Comparison of ENCODE assay signal across 32 cellular contexts in genomic region chr5:65066787-65067506, GRCh38.
A peak's percentile ranks its signal among the peaks of the same experiment; 100 is the strongest.
DNase-seq lines count a peak whose midpoint lies in the region; ATAC-seq, FAIRE-seq and TF ChIP-seq lines count a peak whose summit lies in the region.
"Had no signal": no experiment of that assay in that cellular context is flagged by ENCODE, and none has a peak within 500 bp of the region (broad histone marks: within the 10 kb centered on the region; RNA-seq: fewer than 3 reads in every experiment).

No MANE protein-coding gene starts in this region.

- no peak overlapping the region for H3K4me2 ChIP-seq in H1 (ENCODE audit: insufficient read depth in 1 of 2, low read depth in 2 of 2, low read length in 2 of 2)
- H3K4me2 ChIP-seq: KMS-11 had no signal

- peak overlapping the region; percentile 46; the same call in 1 of the 2 replicates for H2AFZ ChIP-seq in H1 (ENCODE audit: low read length)

- CTCF ChIA-PET in H1 (lab: Charles Lee; ENCODE audit: partially characterized antibody), result interaction anchor here (0.7 to 2.0 kb wide), 5 partner anchors 9 to 417 kb away, joined by 3 to 5 read pairs (median 4); no protein-coding TSS in a partner anchor

- H3K4me3 ChIP-seq in H1 (ENCODE audit: extremely low read depth in 1 of 4, insufficient read depth in 2 of 4, low read depth in 3 of 4, low read length in 4 of 4) (no peak overlapping the region), tibial artery (no peak overlapping the region)
- H3K4me3 ChIP-seq: psoas muscle, SK-N-MC, thoracic aorta had no signal

- no peak overlapping the region for H3K14ac ChIP-seq in H1 (ENCODE audit: insufficient read length)

- no peak overlapping the region; a peak in 1 of 7 replicates for H3K9ac ChIP-seq in H1 (replicated peaks in 1 of 4; ENCODE audit: extremely low read depth in 1 of 4, low read depth in 3 of 4, low read length in 3 of 4)
- H3K9ac ChIP-seq: KMS-11 had no signal

- no peak overlapping the region for H3K23ac ChIP-seq in H1 (ENCODE audit: insufficient read length)

- H3K79me1 ChIP-seq in H1 (ENCODE audit: low read depth, low read length), result no peaks in the 10 kb centered on the region

- no peak overlapping the region for H2BK12ac ChIP-seq in H1 (ENCODE audit: low read depth, low read length)

- H4K8ac ChIP-seq in H1 (ENCODE audit: extremely low read depth, insufficient read depth, low read length), result no peak overlapping the region

- H3K9me3 ChIP-seq in H1 (ENCODE audit: insufficient read depth in 2 of 2, low read depth in 1 of 2, low read length in 1 of 2) (no peaks in the 10 kb centered on the region), tibial artery (no peaks in the 10 kb centered on the region)
- H3K9me3 ChIP-seq: neutrophil, psoas muscle, thoracic aorta had no signal

- H3K18ac ChIP-seq in H1 (ENCODE audit: extremely low read depth, low read length), result no peak overlapping the region

- H2BK5ac ChIP-seq in H1 (ENCODE audit: low read depth, low read length), result no peak overlapping the region

- no peak overlapping the region for H2BK20ac ChIP-seq in H1 (ENCODE audit: low read length)

- no peak overlapping the region for H4K5ac ChIP-seq in H1 (ENCODE audit: insufficient read length, low read depth, low read length)

- TF ChIP-seq EP300 in H1 (IDR thresholded peaks at IDR 0.05; ENCODE audit: borderline replicate concordance in 1 of 2, low read depth in 2 of 2, low read length in 2 of 2), result no peak

- no peak for ATAC-seq in stimulated activated effector memory CD8-positive, alpha-beta T cell treated with anti-CD3 and anti-CD28 coated beads, Interleukin-12 subunit alpha, Interleukin-12 subunit beta, amount 100 ng/mL, for 72 hours
- no peak for ATAC-seq in HG02610 (IDR thresholded peaks at IDR 0.05; ENCODE audit: unreplicated experiment)
- ATAC-seq: effector memory CD8-positive, alpha-beta T cell; esophagus mucosa; psoas muscle had no signal

- POLR2A ChIA-PET in H1 (lab: Charles Lee; ENCODE audit: partially characterized antibody), result no interaction called here

- H3K56ac ChIP-seq in H1 (replicated peaks; ENCODE audit: insufficient read length, low read depth, low read length), result no peak overlapping the region

- no peaks in the 10 kb centered on the region for H3K36me3 ChIP-seq in H1 (ENCODE audit: control insufficient read depth in 2 of 4, insufficient read depth in 4 of 4, low read length in 3 of 4)
- no peaks in the 10 kb centered on the region for H3K36me3 ChIP-seq in tibial artery
- H3K36me3 ChIP-seq: brain microvascular endothelial cell, neutrophil, thoracic aorta had no signal

- no peaks in the 10 kb centered on the region for H3K36me3 Mint-ChIP-seq in stimulated activated effector memory CD8-positive, alpha-beta T cell treated with anti-CD3 and anti-CD28 coated beads, Interleukin-12 subunit alpha, Interleukin-12 subunit beta, amount 100 ng/mL, for 72 hours

- H4K91ac ChIP-seq in H1 (replicated peaks; ENCODE audit: insufficient read length, low read length), result no peak overlapping the region

- H2BK15ac ChIP-seq in H1 (ENCODE audit: low read length), result no peak overlapping the region

- H3K79me2 ChIP-seq in H1 (ENCODE audit: control insufficient read depth in 1 of 2, insufficient read depth in 2 of 2, low read length in 2 of 2), result no peaks in the 10 kb centered on the region

- no peak for TF ChIP-seq CTCF in H1 (IDR thresholded peaks at IDR 0.05; ENCODE audit: control extremely low read depth in 1 of 3, insufficient read depth in 1 of 3, low read depth in 1 of 3, low read length in 3 of 3)
- no peak for TF ChIP-seq CTCF in tibial artery (IDR thresholded peaks at IDR 0.05)

- H3K4me3 Mint-ChIP-seq in stimulated activated effector memory CD8-positive, alpha-beta T cell treated with anti-CD3 and anti-CD28 coated beads, Interleukin-12 subunit alpha, Interleukin-12 subunit beta, amount 100 ng/mL, for 72 hours, result no peak overlapping the region
- H3K4me3 Mint-ChIP-seq: activated naive CD8-positive, alpha-beta T cell treated with anti-CD3 and anti-CD28 coated beads, Interleukin-2, amount 50 U/mL, for 24 hours; effector memory CD8-positive, alpha-beta T cell; HFFc6 had no signal

- H3K27ac ChIP-seq in H1 (ENCODE audit: low read depth, low read length) (no peak overlapping the region), tibial artery (peak overlapping the region; percentile 58 to 72)
- H3K27ac ChIP-seq: brain microvascular endothelial cell, C4-2B, KMS-11, neutrophil, psoas muscle, RWPE1, SK-N-MC, VCaP had no signal

- H2BK120ac ChIP-seq in H1 (replicated peaks; ENCODE audit: low read depth, low read length), result no peak overlapping the region

- H3K9me3 Mint-ChIP-seq in stimulated activated effector memory CD8-positive, alpha-beta T cell treated with anti-CD3 and anti-CD28 coated beads, Interleukin-12 subunit alpha, Interleukin-12 subunit beta, amount 100 ng/mL, for 72 hours, result no peaks in the 10 kb centered on the region
- H3K9me3 Mint-ChIP-seq: activated naive CD8-positive, alpha-beta T cell treated with anti-CD3 and anti-CD28 coated beads, Interleukin-2, amount 50 U/mL, for 24 hours; effector memory CD8-positive, alpha-beta T cell; HFFc6 had no signal

- intact Hi-C loops in tibial artery (cut with DNase I; ENCODE audit: low total_unique reads), result no loop called here

- no peaks in the 10 kb centered on the region for H4K20me1 ChIP-seq in H1 (replicated peaks in 1 of 2; ENCODE audit: control insufficient read depth in 1 of 2, insufficient read depth in 2 of 2, low read length in 2 of 2)

- no peak overlapping the region for H3K4ac ChIP-seq in H1 (replicated peaks; ENCODE audit: insufficient read length, low read depth, low read length)

- TF ChIP-seq RAD21 in H1 (IDR thresholded peaks at IDR 0.05 in 1 of 2, conservative IDR thresholded peaks at IDR 0.05 in 1 of 2; ENCODE audit: low read depth in 2 of 2, low read length in 2 of 2), result no peak

- no peaks in the 10 kb centered on the region for H3K23me2 ChIP-seq in H1 (ENCODE audit: low read depth, low read length)

- WGBS in H1 (ENCODE audit: extremely low coverage in 1 of 2, insufficient coverage in 1 of 2, insufficient read length in 1 of 2, insufficient replicate concordance in 2 of 2, low coverage in 1 of 2, low lambda C conversion rate in 2 of 2, missing lambda C conversion rate in 1 of 2), 2 experiments, result 79% methylated on average over 3 of the region's 3 CpGs; no CpG with 5 or more reads in 1 of the 2 experiments

- FAIRE-seq in H1 (lab: Jason Lieb, UNC), result no peak
- FAIRE-seq: colon, frontal cortex, islet of Langerhans had no signal

- no peaks in the 10 kb centered on the region for H3K4me1 Mint-ChIP-seq in stimulated activated effector memory CD8-positive, alpha-beta T cell treated with anti-CD3 and anti-CD28 coated beads, Interleukin-12 subunit alpha, Interleukin-12 subunit beta, amount 100 ng/mL, for 72 hours

- TF ChIP-seq POLR2A in H1 (IDR thresholded peaks at IDR 0.05; ENCODE audit: control extremely low read depth in 1 of 2, low read depth in 2 of 2, low read length in 2 of 2), result no peak

- DNase-seq in NCI-H2029 treated with DMSO at 0.1 percent for 48 hours (lab: John Stamatoyannopoulos, UW) (peak; percentile 66), NCI-H2029 (lab: John Stamatoyannopoulos, UW) (no peak), NCI-H69 (lab: John Stamatoyannopoulos, UW) (peak; percentile 96), H1 (ENCODE audit: low read depth in 1 of 2, low spot score in 2 of 2) (no peak), tibial artery (no peak), hypothalamus (lab: John Stamatoyannopoulos, UW) (no peak)
- DNase-seq in stimulated activated effector memory CD8-positive, alpha-beta T cell treated with anti-CD3 and anti-CD28 coated beads, Interleukin-12 subunit alpha, Interleukin-12 subunit beta, amount 100 ng/mL, for 72 hours (ENCODE audit: low spot score in 2 of 2), result no peak
- DNase-seq: activated CD4-positive, alpha-beta T cell treated with anti-CD3 and anti-CD28 coated beads, Interleukin-2, amount 50 U/mL, for 1 hour; activated CD8-positive, alpha-beta memory T cell treated with anti-CD3 and anti-CD28 coated beads, Interleukin-2, amount 50 U/mL, for 4 hours; activated naive CD8-positive, alpha-beta T cell treated with anti-CD3 and anti-CD28 coated beads, Interleukin-2, amount 50 U/mL, for 24 hours; brain microvascular endothelial cell; effector memory CD8-positive, alpha-beta T cell; HFFc6; NCI-H1048; NCI-H2107; NCI-H524; psoas muscle; stimulated activated CD4-positive, alpha-beta T cell treated with anti-CD3 and anti-CD28 coated beads, Interleukin-2, amount 100 ng/mL, for 24 hours; stimulated activated naive CD4-positive, alpha-beta T cell; T-helper 2 cell had no signal

- no peak overlapping the region for H3K27ac Mint-ChIP-seq in stimulated activated effector memory CD8-positive, alpha-beta T cell treated with anti-CD3 and anti-CD28 coated beads, Interleukin-12 subunit alpha, Interleukin-12 subunit beta, amount 100 ng/mL, for 72 hours
- H3K27ac Mint-ChIP-seq: activated naive CD8-positive, alpha-beta T cell treated with anti-CD3 and anti-CD28 coated beads, Interleukin-2, amount 50 U/mL, for 24 hours; effector memory CD8-positive, alpha-beta T cell; HFFc6 had no signal

- H3K27me3 ChIP-seq in H1 (replicated peaks in 1 of 4; ENCODE audit: control insufficient read depth in 3 of 4, extremely low read depth in 1 of 4, insufficient read depth in 3 of 4, low read length in 3 of 4) (no peaks in the 10 kb centered on the region), tibial artery (no peaks in the 10 kb centered on the region)
- H3K27me3 ChIP-seq: brain microvascular endothelial cell, neutrophil had no signal

- H2AK5ac ChIP-seq in H1 (ENCODE audit: low read depth, low read length), result no peak overlapping the region

- peaks cover 0 to 7% (median 3%) of the 10 kb centered on the region in 4 experiments; a peak in 3 of 7 replicates for H3K4me1 ChIP-seq in H1 (replicated peaks in 1 of 4; ENCODE audit: control insufficient read depth in 3 of 4, insufficient read depth in 4 of 4, low read length in 3 of 4)
- peaks cover 0 to 35% (median 29%) of the 10 kb centered on the region in 4 donors for H3K4me1 ChIP-seq in tibial artery
- H3K4me1 ChIP-seq: psoas muscle had no signal

TF ChIP-seq in H1, 55 proteins besides CTCF, POLR2A, EP300 and RAD21:
- TF ChIP-seq TAF7 (optimal IDR thresholded peaks at IDR 0.05; ENCODE audit: borderline replicate concordance, low read depth, low read length), result no peak
- no peak for TF ChIP-seq TAF1 (IDR thresholded peaks at IDR 0.05; ENCODE audit: low read depth, low read length)
- TF ChIP-seq CEBPB (IDR thresholded peaks at IDR 0.05; ENCODE audit: low read depth, low read length), result no peak

Comparison
In these comparisons a context has a peak if more than half of its experiments do, and no peak if none do; other contexts are left out.
1. DNase-seq: peak in NCI-H2029 treated with DMSO at 0.1 percent for 48 hours (single experiment) and NCI-H69 (single experiment); none in NCI-H2029 (single experiment), H1 (0 of 2), tibial artery (0 of 2), stimulated activated effector memory CD8-positive, alpha-beta T cell treated with anti-CD3 and anti-CD28 coated beads, Interleukin-12 subunit alpha, Interleukin-12 subunit beta, amount 100 ng/mL, for 72 hours (0 of 2) and hypothalamus (0 of 51).